In the genomic region with DNA sequence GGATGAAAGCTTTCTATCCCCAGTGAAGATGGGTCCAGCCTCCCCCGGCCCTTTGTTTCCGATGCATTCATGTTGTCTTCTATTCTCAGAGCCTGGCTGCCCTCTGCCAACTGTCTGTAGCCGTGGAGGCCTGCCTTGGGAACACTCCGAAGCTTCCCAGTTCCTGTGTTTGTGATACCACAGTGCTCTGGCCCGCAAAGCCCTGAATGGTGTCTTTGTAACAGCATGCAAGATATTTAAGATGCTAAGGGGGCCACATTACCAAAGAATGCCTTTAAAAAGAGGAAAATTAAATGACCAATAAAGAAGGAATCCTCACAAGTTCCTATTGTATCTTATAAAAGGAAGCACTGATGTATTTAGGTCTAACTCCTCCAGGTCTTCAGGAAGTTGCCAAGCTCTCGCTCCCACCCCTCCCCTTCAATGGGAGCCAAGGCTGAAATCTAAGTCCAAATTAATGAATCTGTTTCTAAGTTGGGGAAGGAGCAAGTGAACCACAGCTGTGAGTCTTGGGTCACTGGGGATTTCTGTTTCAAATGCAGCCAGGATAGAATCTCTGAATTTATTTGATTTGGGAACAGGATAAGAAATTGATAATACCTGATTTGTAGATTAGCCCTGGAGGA, we compare ENCODE assay signal across 21 cellular contexts.
DNase-seq lines count a peak whose midpoint lies in the region; ATAC-seq and TF ChIP-seq lines count a peak whose summit lies in the region.
"Had no signal": no experiment of that assay in that cellular context is flagged by ENCODE, and none has a peak within 500 bp of the region (broad histone marks: within the 10 kb centered on the region; RNA-seq: fewer than 3 reads in every experiment).

No MANE protein-coding gene starts in this region.

- H3K27me3 ChIP-seq in heart left ventricle (no peaks in the 10 kb centered on the region), Peyer's patch (no peaks in the 10 kb centered on the region)
- H3K27me3 ChIP-seq: tibial artery had no signal

- H3K4me3 Mint-ChIP-seq in neural crest cell, result peak overlapping the region; percentile 49
- H3K4me3 Mint-ChIP-seq: activated naive CD4-positive, alpha-beta T cell treated with anti-CD3 and anti-CD28 coated beads for 36 hours had no signal

- H3K36me3 Mint-ChIP-seq in neural crest cell (ENCODE audit: low read depth), result peaks cover 13% of the 10 kb centered on the region

- H3K4me3 ChIP-seq in heart left ventricle, result no peak overlapping the region
- no peak overlapping the region for H3K4me3 ChIP-seq in Peyer's patch
- H3K4me3 ChIP-seq: GM12878, tibial artery had no signal

- ATAC-seq in heart left ventricle, result peak in 3 of 4 donors; percentile 59 to 77 (median 76)
- ATAC-seq: GM12878; stimulated activated naive CD8-positive, alpha-beta T cell treated with anti-CD3 and anti-CD28 coated beads, Interleukin-15, Interleukin-2, amounts not matched to agents 100 U/mL and 50 U/mL, for 24 hours had no signal

- H3K27ac ChIP-seq in heart left ventricle (peak overlapping the region in 6 of 12 donors; percentile 11 to 55 (median 28)), substantia nigra (ENCODE audit: low read depth, low read length, poor library complexity, severe bottlenecking) (no peak overlapping the region), Peyer's patch (no peak overlapping the region)
- H3K27ac ChIP-seq: tibial artery had no signal

- TF ChIP-seq POLR2A in heart left ventricle (IDR thresholded peaks at IDR 0.05) (no peak), Peyer's patch (IDR thresholded peaks at IDR 0.05) (no peak)

- no peak for TF ChIP-seq CTCF in heart left ventricle (IDR thresholded peaks at IDR 0.05)
- no peak for TF ChIP-seq CTCF in neural crest cell (conservative IDR thresholded peaks at IDR 0.05)
- TF ChIP-seq CTCF in Peyer's patch (IDR thresholded peaks at IDR 0.05), result no peak

- H3K4me1 ChIP-seq in heart left ventricle (peaks cover 0 to 18% (median 5%) of the 10 kb centered on the region in 12 donors), Peyer's patch (no peaks in the 10 kb centered on the region)
- H3K4me1 ChIP-seq: tibial artery had no signal

- intact Hi-C loops in heart left ventricle (cut with DNase I), result no loop called here

- no peaks in the 10 kb centered on the region for H3K27me3 Mint-ChIP-seq in neural crest cell (ENCODE audit: low read depth)

- peaks cover 59% of the 10 kb centered on the region for H3K4me1 Mint-ChIP-seq in neural crest cell

- 19 to 44% (median 28%) methylated on average over 6 of the region's 6 CpGs for WGBS in heart left ventricle, 4 donors

- H3K27ac Mint-ChIP-seq in neural crest cell (ENCODE audit: unreplicated experiment), result peak overlapping the region; percentile 97
- H3K27ac Mint-ChIP-seq: activated naive CD4-positive, alpha-beta T cell treated with anti-CD3 and anti-CD28 coated beads for 36 hours had no signal

- H3K36me3 ChIP-seq in heart left ventricle, result no peaks in the 10 kb centered on the region
- H3K36me3 ChIP-seq in Peyer's patch, result no peaks in the 10 kb centered on the region
- H3K36me3 ChIP-seq: tibial artery had no signal

- H3K9me3 ChIP-seq in heart left ventricle, result no peaks in the 10 kb centered on the region
- H3K9me3 ChIP-seq in Peyer's patch, result no peaks in the 10 kb centered on the region
- H3K9me3 ChIP-seq: tibial artery had no signal

- DNase-seq in astrocyte of the hippocampus (ENCODE audit: low read depth, low spot score) (peak; percentile 49), heart left ventricle (peak in 2 of 5 donors; percentile 29 to 47), neural crest cell (ENCODE audit: low read depth, low spot score) (peak; percentile 12), substantia nigra (lab: John Stamatoyannopoulos, UW) (peak in 32 of 49 donors; percentile 4 to 61 (median 26)), UCSD-AML1 (lab: John Stamatoyannopoulos, UW; ENCODE audit: unreplicated experiment) (no peak), NCI-H2227 (lab: John Stamatoyannopoulos, UW; ENCODE audit: unreplicated experiment) (no peak), Peyer's patch (no peak)
- DNase-seq: activated CD4-positive, CD25-positive, alpha-beta regulatory T cell treated with anti-CD3 and anti-CD28 coated beads, Interleukin-2, amount 50 U/mL, for 72 hours; activated naive CD4-positive, alpha-beta T cell treated with anti-CD3 and anti-CD28 coated beads for 36 hours; activated T-cell treated with anti-CD3 and anti-CD28 coated beads, Interleukin-2, amount 50 U/mL, for 48 hours; AML-193; COR-L47; DMS79 treated with DMSO at 0.1 percent for 48 hours; KG1; NCI-H1436; NCI-H526; stimulated activated CD4-positive, alpha-beta T cell treated with anti-CD3 and anti-CD28 coated beads, Interleukin-12 subunit alpha, Interleukin-12 subunit beta, amount 100 ng/mL, for 4 hours; stimulated activated CD4-positive, alpha-beta T cell treated with anti-CD3 and anti-CD28 coated beads, Interleukin-4, amount 100 ng/mL, for 4 hours; stimulated activated naive CD8-positive, alpha-beta T cell treated with anti-CD3 and anti-CD28 coated beads, Interleukin-15, Interleukin-2, amounts not matched to agents 100 U/mL and 50 U/mL, for 24 hours; tibial artery had no signal

- peaks cover 17% of the 10 kb centered on the region for H3K9me3 Mint-ChIP-seq in neural crest cell
- H3K9me3 Mint-ChIP-seq: activated naive CD4-positive, alpha-beta T cell treated with anti-CD3 and anti-CD28 coated beads for 36 hours had no signal

Comparison
In these comparisons a context has a peak if more than half of its experiments do, and no peak if none do; other contexts are left out.
1. DNase-seq: peak in astrocyte of the hippocampus (single experiment), neural crest cell (single experiment) and substantia nigra (32 of 49); none in UCSD-AML1 (single experiment), NCI-H2227 (single experiment) and Peyer's patch (0 of 3).